20 cellular contexts compared by ENCODE assay signal in genomic region chr1:9340864-9341263, GRCh38. TPM values are rescaled to one million over a fixed set of nuclear protein-coding genes. Genes with fewer than 3 reads are reported as not detected.
DNase-seq lines count a peak whose midpoint lies in the region; ATAC-seq, FAIRE-seq and TF ChIP-seq lines count a peak whose summit lies in the region.
"Had no signal": no experiment of that assay in that cellular context is flagged by ENCODE, and none has a peak within 500 bp of the region (broad histone marks: within the 10 kb centered on the region; RNA-seq: fewer than 3 reads in every experiment).

No MANE protein-coding gene starts in this region.

- dilution Hi-C loops in endothelial cell of umbilical vein (cut with MboI; ENCODE audit: extremely low pct_ligation_motif_present, low sequenced_read_pairs) = no loop called here

- no TSS peak for BruUV-seq in endothelial cell of umbilical vein (replicated peaks; lab: Mats Ljungman, UMichigan)

- no peak overlapping the region for H2BK12ac ChIP-seq in trophoblast cell (ENCODE audit: low read length)

- no peak for FAIRE-seq in endothelial cell of umbilical vein (lab: Jason Lieb, UNC)
- FAIRE-seq: A549 had no signal

- POLR2A ChIA-PET in endothelial cell of umbilical vein (lab: Charles Lee) = interaction anchor here (0.6 kb wide), 1 partner anchor 862 kb away, joined by 3 read pairs; no protein-coding TSS in a partner anchor

- no peak for TF ChIP-seq CTCF in endothelial cell of umbilical vein (IDR thresholded peaks at IDR 0.05; ENCODE audit: extremely low read depth in 1 of 2, insufficient read depth in 1 of 2, low read depth in 1 of 2, low read length in 2 of 2)

- DNase-seq in AML-193 (lab: John Stamatoyannopoulos, UW) = peak; percentile 0 to 6
- DNase-seq in NOMO-1 treated with DMSO at 0.1 percent for 48 hours (lab: John Stamatoyannopoulos, UW; ENCODE audit: unreplicated experiment) = peak; percentile 53
- DNase-seq in endothelial cell of umbilical vein (ENCODE audit: low read depth, low spot score) = no peak
- no peak for DNase-seq in trophoblast cell
- DNase-seq in NCI-H345 (lab: John Stamatoyannopoulos, UW) = no peak
- no peak for DNase-seq in T-helper 2 cell
- DNase-seq in DMS79 treated with DMSO at 0.1 percent for 48 hours (lab: John Stamatoyannopoulos, UW) = no peak
- DNase-seq: activated CD4-positive, CD25-positive, alpha-beta regulatory T cell treated with anti-CD3 and anti-CD28 coated beads, Interleukin-2, amount 50 U/mL, for 72 hours; activated CD8-positive, alpha-beta memory T cell treated with anti-CD3 and anti-CD28 coated beads, Interleukin-2, amount 10 ng/mL, durations not matched to agents 7 days and 5 days; CD8-positive, alpha-beta memory T cell; EL; lower lobe of right lung; MG63; NCI-H2081; NCI-H69; retina; T-helper 1 cell had no signal

- no peaks in the 10 kb centered on the region for H3K9me1 ChIP-seq in endothelial cell of umbilical vein (replicated peaks; ENCODE audit: control insufficient read depth, extremely low read depth, insufficient read depth, low read length)

- no peak overlapping the region for H4K12ac ChIP-seq in trophoblast cell (ENCODE audit: low read depth, low read length)

- intact Hi-C loops in endothelial cell of umbilical vein (cut with micrococcal nuclease) = no loop called here

- H3K79me1 ChIP-seq in trophoblast cell (ENCODE audit: low read length) = peaks cover 9% of the 10 kb centered on the region

- H3K4me2 ChIP-seq in endothelial cell of umbilical vein (ENCODE audit: insufficient read depth, low read length) (no peak overlapping the region), trophoblast cell (ENCODE audit: low read length) (no peak overlapping the region)
- H3K4me2 ChIP-seq: A549 had no signal

- H2AK5ac ChIP-seq in trophoblast cell (ENCODE audit: low read length) = no peak overlapping the region

- ATAC-seq in GM21447 (IDR thresholded peaks at IDR 0.05; ENCODE audit: unreplicated experiment) = no peak
- ATAC-seq: A549; activated CD8-positive, alpha-beta memory T cell treated with anti-CD3 and anti-CD28 coated beads, Interleukin-2, amount 10 ng/mL, durations not matched to agents 7 days and 5 days; HCT116 had no signal

- H4K20me1 ChIP-seq in endothelial cell of umbilical vein (replicated peaks; ENCODE audit: control insufficient read depth, extremely low read depth, insufficient read depth, low read length) = no peaks in the 10 kb centered on the region

- H2AFZ ChIP-seq in endothelial cell of umbilical vein (ENCODE audit: low read depth, low read length) = no peak overlapping the region
- no peak overlapping the region for H2AFZ ChIP-seq in trophoblast cell (ENCODE audit: insufficient read depth, low read length, poor library complexity)

- no peak overlapping the region for H2BK120ac ChIP-seq in trophoblast cell (ENCODE audit: insufficient read depth, low read length, poor library complexity)

- H3K4me3 ChIP-seq in endothelial cell of umbilical vein (replicated peaks in 1 of 3; ENCODE audit: insufficient read depth in 1 of 3, low read depth in 1 of 3, low read length in 3 of 3) (no peak overlapping the region), trophoblast cell (ENCODE audit: low read depth, low read length) (no peak overlapping the region)
- H3K4me3 ChIP-seq: A549, lower lobe of right lung, MG63 had no signal

- peak overlapping the region; percentile 8 for H3K18ac ChIP-seq in trophoblast cell (ENCODE audit: low read length)

- H3K9ac ChIP-seq in endothelial cell of umbilical vein (replicated peaks; ENCODE audit: extremely low read depth, insufficient read depth, low read length) (no peak overlapping the region), trophoblast cell (ENCODE audit: low read length) (no peak overlapping the region)

- TF ChIP-seq POLR2A in endothelial cell of umbilical vein (IDR thresholded peaks at IDR 0.05; ENCODE audit: low read depth, low read length) = no peak

- peak overlapping the region; percentile 36 for H3K4ac ChIP-seq in trophoblast cell (ENCODE audit: low read depth, low read length)

- H3K79me2 ChIP-seq in endothelial cell of umbilical vein (ENCODE audit: control insufficient read depth, insufficient read depth, low read length) (peaks cover 91% of the 10 kb centered on the region), trophoblast cell (ENCODE audit: control insufficient read depth, insufficient read depth, low read length, poor library complexity) (peaks cover 54% of the 10 kb centered on the region)

- CTCF ChIA-PET in endothelial cell of umbilical vein (lab: Charles Lee) = interaction anchor here (0.9 to 1.8 kb wide), 3 partner anchors 10 to 73 kb away, joined by 3 to 4 read pairs (median 3); no protein-coding TSS in a partner anchor

- H4K8ac ChIP-seq in trophoblast cell (ENCODE audit: low read depth, low read length) = no peak overlapping the region

- H3K27me3 ChIP-seq in endothelial cell of umbilical vein (ENCODE audit: control insufficient read depth in 2 of 2, insufficient read depth in 2 of 2, low read length in 2 of 2) = no peaks in the 10 kb centered on the region
- H3K27me3 ChIP-seq in trophoblast cell (ENCODE audit: insufficient read depth, low read length) = no peaks in the 10 kb centered on the region
- H3K27me3 ChIP-seq: MG63 had no signal

- H2BK5ac ChIP-seq in trophoblast cell (ENCODE audit: low read depth, low read length, poor library complexity) = no peak overlapping the region

- WGBS in trophoblast cell (ENCODE audit: extremely low coverage, insufficient coverage, insufficient read length) = no CpG with 5 or more reads among the region's 7 CpGs

- H3K36me3 ChIP-seq in endothelial cell of umbilical vein (ENCODE audit: control insufficient read depth in 2 of 2, extremely low read depth in 1 of 2, insufficient read depth in 2 of 2, low read length in 2 of 2) (peaks cover 2% of the 10 kb centered on the region in 2 experiments), trophoblast cell (ENCODE audit: control insufficient read depth in 1 of 2, insufficient read depth in 2 of 2, low read length in 2 of 2) (peaks cover 43 to 48% of the 10 kb centered on the region in 2 experiments)
- H3K36me3 ChIP-seq: lower lobe of right lung, MG63 had no signal

- no peak overlapping the region for H3K23ac ChIP-seq in trophoblast cell (ENCODE audit: low read length)

- no peak overlapping the region for H4K91ac ChIP-seq in trophoblast cell (ENCODE audit: low read depth, low read length)

- H3K14ac ChIP-seq in trophoblast cell (ENCODE audit: low read length) = no peak overlapping the region

- H3K4me1 ChIP-seq in endothelial cell of umbilical vein (ENCODE audit: control insufficient read depth, extremely low read depth, insufficient read depth, low read length) (peaks cover 23% of the 10 kb centered on the region), trophoblast cell (ENCODE audit: control insufficient read depth in 1 of 2, insufficient read depth in 2 of 2, low read length in 2 of 2) (peaks cover 70 to 76% of the 10 kb centered on the region in 2 experiments)

- H3K9me3 ChIP-seq in endothelial cell of umbilical vein (replicated peaks; ENCODE audit: control insufficient read depth, insufficient read depth, low read length) = no peaks in the 10 kb centered on the region
- no peaks in the 10 kb centered on the region for H3K9me3 ChIP-seq in trophoblast cell (ENCODE audit: insufficient read depth, low read depth, low read length)
- H3K9me3 ChIP-seq: lower lobe of right lung, MG63 had no signal

- H3K27ac ChIP-seq in endothelial cell of umbilical vein (ENCODE audit: insufficient read depth, low read depth, low read length) (peak overlapping the region; percentile 40), trophoblast cell (ENCODE audit: low read depth, low read length) (peak overlapping the region; percentile 20)
- H3K27ac ChIP-seq: A549, lower lobe of right lung had no signal

TF ChIP-seq in endothelial cell of umbilical vein, 7 proteins besides CTCF, POLR2A, EP300 and RAD21:
- TF ChIP-seq JUN (IDR thresholded peaks at IDR 0.05; ENCODE audit: borderline replicate concordance, insufficient read depth, insufficient read length, low read depth) = no peak
- no peak for TF ChIP-seq MAX (IDR thresholded peaks at IDR 0.05; ENCODE audit: insufficient read depth, insufficient read length)
- TF ChIP-seq FOS (IDR thresholded peaks at IDR 0.05; ENCODE audit: borderline replicate concordance, insufficient read depth, low read length) = no peak
- TF ChIP-seq EZH2 (IDR thresholded peaks at IDR 0.05; ENCODE audit: borderline replicate concordance, low read depth, low read length, severe bottlenecking) = no peak
- no peak for TF ChIP-seq GATA2 (IDR thresholded peaks at IDR 0.05; ENCODE audit: insufficient read depth, insufficient read length, low read depth, low read length)
- TF ChIP-seq POLR2AphosphoS5 (IDR thresholded peaks at IDR 0.05; ENCODE audit: insufficient read depth, low read depth, low read length) = no peak
- no peak for TF ChIP-seq MYC (IDR thresholded peaks at IDR 0.05; ENCODE audit: low read depth, low read length)

RNA-seq across cellular contexts. Expression of gene SPSB1, which starts 48.2 kb away (rescaled TPM):
- 41.9 and 50.9 TPM in 2 replicates for total RNA-seq in endothelial cell of umbilical vein
- polyA plus RNA-seq in endothelial cell of umbilical vein = 61.2 and 66.7 TPM in 2 replicates
- polyA plus RNA-seq in endothelial cell of umbilical vein (2011; cell fraction: cytosol; rRNA removed) = 39.4 and 39.6 TPM in 2 replicates
- polyA plus RNA-seq in endothelial cell of umbilical vein (2011; cell fraction: nucleus; rRNA removed) = 30.4 and 32.4 TPM in 2 replicates
- polyA plus RNA-seq in endothelial cell of umbilical vein (2012) = 25.2 and 26.0 TPM in 2 replicates
- 68.1 and 84.0 TPM in 2 replicates for polyA minus RNA-seq in endothelial cell of umbilical vein
- 6.3 TPM for polyA minus RNA-seq in endothelial cell of umbilical vein (2011; cell fraction: cytosol; rRNA and poly(A)+ RNA removed)
- 27.8 and 30.8 TPM in 2 replicates for polyA minus RNA-seq in endothelial cell of umbilical vein (2011; cell fraction: nucleus; rRNA and poly(A)+ RNA removed)
- 85.2 and 90.2 TPM in 2 replicates for polyA plus RNA-seq in trophoblast cell (2013)

Comparison
In these comparisons a context has a peak if more than half of its experiments do, and no peak if none do; other contexts are left out.
1. DNase-seq: peak in AML-193 (2 of 2) and NOMO-1 treated with DMSO at 0.1 percent for 48 hours (single experiment); none in endothelial cell of umbilical vein (single experiment), trophoblast cell (0 of 2), NCI-H345 (single experiment), T-helper 2 cell (0 of 5) and DMS79 treated with DMSO at 0.1 percent for 48 hours (single experiment).